20 cellular contexts compared by ENCODE assay signal in genomic region chr5:14433202-14433601, GRCh38.
DNase-seq lines count a peak whose midpoint lies in the region.
"Had no signal": no experiment of that assay in that cellular context is flagged by ENCODE, and none has a peak within 500 bp of the region (broad histone marks: within the 10 kb centered on the region; RNA-seq: fewer than 3 reads in every experiment).

No MANE protein-coding gene starts in this region.

- peaks cover 100% of the 10 kb centered on the region for H3K79me2 ChIP-seq in GM23248 (ENCODE audit: insufficient read depth)
- H3K79me2 ChIP-seq in mesendoderm (ENCODE audit: control insufficient read depth, insufficient read depth, low read length), result no peaks in the 10 kb centered on the region

- H2BK5ac ChIP-seq in mesendoderm (ENCODE audit: low read length), result no peak overlapping the region

- H3K4me1 ChIP-seq in GM23248 (ENCODE audit: insufficient read depth) (peaks cover 38% of the 10 kb centered on the region), mesendoderm (ENCODE audit: control insufficient read depth, low read depth, low read length) (peaks cover 13% of the 10 kb centered on the region)

- DNase-seq in GM23248, result no peak
- DNase-seq in NCI-H146 (lab: John Stamatoyannopoulos, UW), result peak; percentile 24
- peak; percentile 38 for DNase-seq in astrocyte of the hippocampus (ENCODE audit: low read depth, low spot score)
- DNase-seq in mesendoderm, result no peak
- DNase-seq in ACHN, result no peak
- no peak for DNase-seq in activated effector memory CD4-positive, alpha-beta T cell treated with Interleukin-2 at 50 U/mL for 16 hours
- no peak for DNase-seq in midbrain (lab: John Stamatoyannopoulos, UW)
- DNase-seq in NCI-H1417 treated with DMSO at 0.1 percent for 48 hours (lab: John Stamatoyannopoulos, UW), result no peak
- DNase-seq: activated CD4-positive, alpha-beta memory T cell treated with anti-CD3 and anti-CD28 coated beads, Interleukin-2, amount 10 ng/mL, durations not matched to agents 7 days and 5 days; GOT3; NCI-H1694; NCI-H446; nucleus accumbens; stimulated activated CD4-positive, alpha-beta T cell treated with anti-CD3 and anti-CD28 coated beads, Interleukin-2, amount 100 ng/mL, for 48 hours; stimulated activated naive CD4-positive, alpha-beta T cell; T1000 had no signal

- peaks cover 83% of the 10 kb centered on the region for H3F3A ChIP-seq in GM23248 (ENCODE audit: insufficient read depth)

- no peaks in the 10 kb centered on the region for H3K27me3 ChIP-seq in GM23248 (replicated peaks; ENCODE audit: insufficient read depth)
- H3K27me3 ChIP-seq in mesendoderm (ENCODE audit: insufficient read depth, low read length, poor library complexity), result no peaks in the 10 kb centered on the region
- H3K27me3 ChIP-seq: cardiac muscle cell had no signal

- no peak overlapping the region for H4K8ac ChIP-seq in mesendoderm (ENCODE audit: low read depth, low read length)

- H4K20me1 ChIP-seq in GM23248 (ENCODE audit: insufficient read depth), result no peaks in the 10 kb centered on the region

- H2BK120ac ChIP-seq in mesendoderm (ENCODE audit: low read depth, low read length), result no peak overlapping the region

- no peak overlapping the region for H2BK15ac ChIP-seq in mesendoderm (replicated peaks; ENCODE audit: low read depth)

- no peak overlapping the region for H4K5ac ChIP-seq in mesendoderm (ENCODE audit: low read length)

- 89 to 90% methylated on average over 6 of the region's 6 CpGs for WGBS in GM23248 (ENCODE audit: low coverage in 1 of 2, low lambda C conversion rate in 2 of 2, missing lambda C conversion rate in 2 of 2), 2 experiments
- WGBS in mesendoderm (ENCODE audit: extremely low coverage, insufficient coverage, low lambda C conversion rate), result no CpG with 5 or more reads among the region's 6 CpGs

- H3K23ac ChIP-seq in mesendoderm (ENCODE audit: low read length), result peak overlapping the region; percentile 33

- no peaks in the 10 kb centered on the region for H3K9me3 ChIP-seq in GM23248 (ENCODE audit: low read depth)
- H3K9me3 ChIP-seq: thoracic aorta had no signal

- no peak overlapping the region for H3K9ac ChIP-seq in GM23248
- no peak overlapping the region for H3K9ac ChIP-seq in mesendoderm (ENCODE audit: low read length)

- H2AK5ac ChIP-seq in mesendoderm (ENCODE audit: low read length), result no peak overlapping the region

- H3K36me3 ChIP-seq in GM23248 (ENCODE audit: low read depth) (peaks cover 42% of the 10 kb centered on the region), mesendoderm (ENCODE audit: control insufficient read depth, insufficient read depth, low read length) (no peaks in the 10 kb centered on the region)
- H3K36me3 ChIP-seq: cardiac muscle cell, thoracic aorta had no signal

- H3K9me2 ChIP-seq in GM23248 (ENCODE audit: insufficient read depth), result no peaks in the 10 kb centered on the region

- H3K18ac ChIP-seq in mesendoderm (ENCODE audit: low read length), result no peak overlapping the region

- in situ Hi-C loops in GM23248 (cut with MboI) (no loop called here), ACHN (cut with HindIII; ENCODE audit: low pct_ligation_motif_present, low pct_unique_long_range_greater_than_20kb, low sequenced_read_pairs) (no loop called here)

- no peak overlapping the region for H3K56ac ChIP-seq in mesendoderm (ENCODE audit: low read length)

- no peak overlapping the region for H3K4ac ChIP-seq in mesendoderm (ENCODE audit: low read depth, low read length)

- 0 out of 2 replicates have a peak overlapping the region, but pooled peaks have one; percentile 12 for H3K27ac ChIP-seq in GM23248
- H3K27ac ChIP-seq in mesendoderm (ENCODE audit: low read depth, low read length), result no peak overlapping the region
- H3K27ac ChIP-seq: C4-2B, cardiac muscle cell, RWPE1, thoracic aorta had no signal

- no peak overlapping the region for H3K4me3 ChIP-seq in GM23248
- no peak overlapping the region for H3K4me3 ChIP-seq in mesendoderm (ENCODE audit: low read length)
- H3K4me3 ChIP-seq: cardiac muscle cell, thoracic aorta had no signal

- no peak overlapping the region for H2AFZ ChIP-seq in GM23248

- no peak overlapping the region for H3K4me2 ChIP-seq in GM23248 (ENCODE audit: unreplicated experiment)
- no peak overlapping the region for H3K4me2 ChIP-seq in mesendoderm (ENCODE audit: low read length)

- H3K79me1 ChIP-seq in mesendoderm (ENCODE audit: low read length), result peaks cover 12% of the 10 kb centered on the region

Comparison
In these comparisons a context has a peak if more than half of its experiments do, and no peak if none do; other contexts are left out.
1. DNase-seq: peak in NCI-H146 (single experiment) and astrocyte of the hippocampus (single experiment); none in GM23248 (single experiment), mesendoderm (single experiment), ACHN (single experiment), activated effector memory CD4-positive, alpha-beta T cell treated with Interleukin-2 at 50 U/mL for 16 hours (single experiment), midbrain (single experiment) and NCI-H1417 treated with DMSO at 0.1 percent for 48 hours (single experiment).